In genomic region chr11:1091332-1092083, GRCh38 we compare ENCODE assay signal across 30 cellular contexts. TPM values are rescaled to one million over a fixed set of nuclear protein-coding genes. Genes with fewer than 3 reads are reported as not detected.
"Had no signal": no experiment of that assay in that cellular context is flagged by ENCODE, and none has a peak within 500 bp of the region (broad histone marks: within the 10 kb centered on the region; RNA-seq: fewer than 3 reads in every experiment).

No MANE protein-coding gene starts in this region.

- H3K27me3 Mint-ChIP-seq: activated T-cell treated with anti-CD3 and anti-CD28 coated beads, Interleukin-2, amount 50 U/mL, for 24 hours; activated T-helper 17 cell treated with anti-CD3 and anti-CD28 coated beads, Interleukin-2, amount 50 U/mL, for 72 hours; naive B cell; stimulated activated naive CD8-positive, alpha-beta T cell treated with anti-CD3 and anti-CD28 coated beads, Interleukin-15, Interleukin-2, amounts not matched to agents 100 ng/mL and 50 ng/mL, for 24 hours had no signal

- H3K36me3 ChIP-seq: lower lobe of right lung, prostate gland, thyroid gland had no signal

- H3K4me3 Mint-ChIP-seq: activated T-cell treated with anti-CD3 and anti-CD28 coated beads, Interleukin-2, amount 50 U/mL, for 24 hours; activated T-helper 17 cell treated with anti-CD3 and anti-CD28 coated beads, Interleukin-2, amount 50 U/mL, for 72 hours; brain; naive B cell; neural crest cell; stimulated activated naive CD8-positive, alpha-beta T cell treated with anti-CD3 and anti-CD28 coated beads, Interleukin-15, Interleukin-2, amounts not matched to agents 100 ng/mL and 50 ng/mL, for 24 hours; WTC11 had no signal

- H3K4me3 ChIP-seq: lower lobe of right lung, prostate gland, thyroid gland had no signal

- H3K4me1 ChIP-seq: lower lobe of right lung, prostate gland, thyroid gland had no signal

- H3K27me3 ChIP-seq: thyroid gland had no signal

- H3K27ac Mint-ChIP-seq: activated T-cell treated with anti-CD3 and anti-CD28 coated beads, Interleukin-2, amount 50 U/mL, for 24 hours; activated T-helper 17 cell treated with anti-CD3 and anti-CD28 coated beads, Interleukin-2, amount 50 U/mL, for 72 hours; brain; stimulated activated naive CD8-positive, alpha-beta T cell treated with anti-CD3 and anti-CD28 coated beads, Interleukin-15, Interleukin-2, amounts not matched to agents 100 ng/mL and 50 ng/mL, for 24 hours; WTC11 had no signal

- H3K4me1 Mint-ChIP-seq: activated T-helper 17 cell treated with anti-CD3 and anti-CD28 coated beads, Interleukin-2, amount 50 U/mL, for 72 hours; brain; naive B cell; neural crest cell; WTC11 had no signal

- H3K27ac ChIP-seq: lower lobe of right lung, prostate gland, thyroid gland had no signal

- H3K9me3 ChIP-seq: lower lobe of right lung, prostate gland, thyroid gland had no signal

- H3K36me3 Mint-ChIP-seq: activated naive CD4-positive, alpha-beta T cell treated with anti-CD3 and anti-CD28 coated beads, Interleukin-2, amount 50 U/mL, for 72 hours; brain had no signal

- DNase-seq: activated CD4-positive, alpha-beta T cell treated with anti-CD3 and anti-CD28 coated beads, Interleukin-2, amount 50 U/mL, for 4 hours; activated CD8-positive, alpha-beta memory T cell treated with anti-CD3 and anti-CD28 coated beads for 24 hours; activated CD8-positive, alpha-beta memory T cell treated with anti-CD3 and anti-CD28 coated beads, Interleukin-2, amount 50 U/mL, for 4 hours; activated T-cell treated with anti-CD3 and anti-CD28 coated beads, Interleukin-2, amount 50 U/mL, for 24 hours; central memory CD4-positive, alpha-beta T cell; dermis blood vessel endothelial cell; effector memory CD4-positive, alpha-beta T cell; foreskin melanocyte; hippocampal formation; left colon; naive B cell; stimulated activated CD4-positive, alpha-beta T cell treated with anti-CD3 and anti-CD28 coated beads, Interleukin-1b, Interleukin-23, amount 100 ng/mL, for 48 hours; substantia nigra; T1000; thyroid gland had no signal

- ATAC-seq: activated naive CD4-positive, alpha-beta T cell treated with anti-CD3 and anti-CD28 coated beads, Interleukin-2, amount 50 U/mL, for 72 hours; activated T-helper 17 cell treated with anti-CD3 and anti-CD28 coated beads, Interleukin-2, amount 50 U/mL, for 72 hours; esophagus mucosa; lower lobe of right lung; WTC11 had no signal

- H3K9me3 Mint-ChIP-seq: activated T-helper 17 cell treated with anti-CD3 and anti-CD28 coated beads, Interleukin-2, amount 50 U/mL, for 72 hours had no signal

RNA-seq across cellular contexts. Expression of gene MUC2, which starts 16.8 kb away (rescaled TPM):
- total RNA-seq: activated naive CD4-positive, alpha-beta T cell treated with anti-CD3 and anti-CD28 coated beads, Interleukin-2, amount 50 U/mL, for 72 hours; activated T-helper 17 cell treated with anti-CD3 and anti-CD28 coated beads, Interleukin-2, amount 50 U/mL, for 72 hours; dermis blood vessel endothelial cell; lower lobe of right lung; neural crest cell; osteoblast; skeletal muscle tissue; T-helper 1 cell treated with Interleukin-12 subunit alpha and Interleukin-12 subunit beta and Interleukin-4 antibody, amounts not matched to agents 30 ng/mL and 1 ng/mL, for 36 hours; thyroid gland had no signal

RNA-seq across cellular contexts. Expression of gene MUC6, which starts 55.0 kb away (rescaled TPM):
- total RNA-seq: activated naive CD4-positive, alpha-beta T cell treated with anti-CD3 and anti-CD28 coated beads, Interleukin-2, amount 50 U/mL, for 72 hours; activated T-helper 17 cell treated with anti-CD3 and anti-CD28 coated beads, Interleukin-2, amount 50 U/mL, for 72 hours; aorta; dermis blood vessel endothelial cell; esophagus mucosa; left colon; mesenteric fat pad; neural crest cell; osteoblast; skeletal muscle tissue; T-helper 1 cell treated with Interleukin-12 subunit alpha and Interleukin-12 subunit beta and Interleukin-4 antibody, amounts not matched to agents 30 ng/mL and 1 ng/mL, for 36 hours; thyroid gland; ureter had no signal
